ENCODE assay signal across 1 cellular context in the genomic region with DNA sequence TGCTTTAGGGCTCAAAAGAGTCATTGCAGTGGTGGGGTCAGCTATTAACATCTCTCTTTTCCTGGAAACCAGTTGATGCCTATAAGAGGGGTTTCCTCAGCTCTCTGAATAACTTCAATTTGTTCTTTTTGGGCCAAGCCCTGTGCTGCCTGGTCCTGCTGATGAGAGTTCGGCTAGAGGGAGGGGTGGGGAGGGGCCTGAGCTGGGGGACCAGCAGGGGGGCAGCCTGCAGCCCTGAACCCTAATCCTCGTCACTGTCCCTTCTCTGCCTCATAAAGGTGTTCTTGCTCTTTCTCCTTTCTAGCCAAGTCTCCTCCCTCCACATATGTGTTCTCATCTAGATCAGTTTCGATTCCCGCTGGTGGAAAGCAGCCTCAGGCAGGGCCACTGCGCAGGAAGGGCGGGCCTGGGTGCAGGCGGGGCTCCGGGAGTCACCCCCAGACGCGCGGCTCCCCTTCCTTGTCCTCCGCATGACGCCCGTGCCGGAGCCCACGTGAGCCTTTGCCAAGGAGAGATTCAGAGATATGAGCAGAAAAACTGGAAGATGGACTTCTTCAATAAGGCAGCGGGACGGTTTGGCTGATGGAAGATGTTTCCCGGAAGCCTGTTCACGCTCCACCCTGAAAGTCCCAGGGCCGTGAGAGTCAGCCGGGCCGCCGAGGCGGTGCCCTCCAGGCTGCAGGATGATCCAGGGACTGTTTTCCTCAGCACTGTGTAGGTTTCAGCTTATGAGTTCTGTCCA.
TF ChIP-seq lines count a peak whose summit lies in the region.

No MANE protein-coding gene starts in this region.

TF ChIP-seq in HEK293, 187 proteins besides CTCF, POLR2A, EP300 and RAD21 (continued from another document and continues in another):
- TF ChIP-seq, protein P1, sequence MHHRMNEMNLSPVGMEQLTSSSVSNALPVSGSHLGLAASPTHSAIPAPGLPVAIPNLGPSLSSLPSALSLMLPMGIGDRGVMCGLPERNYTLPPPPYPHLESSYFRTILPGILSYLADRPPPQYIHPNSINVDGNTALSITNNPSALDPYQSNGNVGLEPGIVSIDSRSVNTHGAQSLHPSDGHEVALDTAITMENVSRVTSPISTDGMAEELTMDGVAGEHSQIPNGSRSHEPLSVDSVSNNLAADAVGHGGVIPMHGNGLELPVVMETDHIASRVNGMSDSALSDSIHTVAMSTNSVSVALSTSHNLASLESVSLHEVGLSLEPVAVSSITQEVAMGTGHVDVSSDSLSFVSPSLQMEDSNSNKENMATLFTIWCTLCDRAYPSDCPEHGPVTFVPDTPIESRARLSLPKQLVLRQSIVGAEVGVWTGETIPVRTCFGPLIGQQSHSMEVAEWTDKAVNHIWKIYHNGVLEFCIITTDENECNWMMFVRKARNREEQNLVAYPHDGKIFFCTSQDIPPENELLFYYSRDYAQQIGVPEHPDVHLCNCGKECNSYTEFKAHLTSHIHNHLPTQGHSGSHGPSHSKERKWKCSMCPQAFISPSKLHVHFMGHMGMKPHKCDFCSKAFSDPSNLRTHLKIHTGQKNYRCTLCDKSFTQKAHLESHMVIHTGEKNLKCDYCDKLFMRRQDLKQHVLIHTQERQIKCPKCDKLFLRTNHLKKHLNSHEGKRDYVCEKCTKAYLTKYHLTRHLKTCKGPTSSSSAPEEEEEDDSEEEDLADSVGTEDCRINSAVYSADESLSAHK (tag by site-specific recombination; IDR thresholded peaks at IDR 0.05): no peak
- peak; percentile 58; the same call in 1 of the 2 replicates for TF ChIP-seq ZFP37 (tag by site-specific recombination; IDR thresholded peaks at IDR 0.05)
- TF ChIP-seq ZNF214 (tag by site-specific recombination; IDR thresholded peaks at IDR 0.05; ENCODE audit: borderline replicate concordance): no peak
- TF ChIP-seq TRIM28 (IDR thresholded peaks at IDR 0.05; ENCODE audit: borderline replicate concordance, low read length): no peak
- TF ChIP-seq, protein P2, sequence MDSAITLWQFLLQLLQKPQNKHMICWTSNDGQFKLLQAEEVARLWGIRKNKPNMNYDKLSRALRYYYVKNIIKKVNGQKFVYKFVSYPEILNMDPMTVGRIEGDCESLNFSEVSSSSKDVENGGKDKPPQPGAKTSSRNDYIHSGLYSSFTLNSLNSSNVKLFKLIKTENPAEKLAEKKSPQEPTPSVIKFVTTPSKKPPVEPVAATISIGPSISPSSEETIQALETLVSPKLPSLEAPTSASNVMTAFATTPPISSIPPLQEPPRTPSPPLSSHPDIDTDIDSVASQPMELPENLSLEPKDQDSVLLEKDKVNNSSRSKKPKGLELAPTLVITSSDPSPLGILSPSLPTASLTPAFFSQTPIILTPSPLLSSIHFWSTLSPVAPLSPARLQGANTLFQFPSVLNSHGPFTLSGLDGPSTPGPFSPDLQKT (IDR thresholded peaks at IDR 0.05; ENCODE audit: borderline replicate concordance, low read depth, low read length): no peak
- TF ChIP-seq, protein P3, sequence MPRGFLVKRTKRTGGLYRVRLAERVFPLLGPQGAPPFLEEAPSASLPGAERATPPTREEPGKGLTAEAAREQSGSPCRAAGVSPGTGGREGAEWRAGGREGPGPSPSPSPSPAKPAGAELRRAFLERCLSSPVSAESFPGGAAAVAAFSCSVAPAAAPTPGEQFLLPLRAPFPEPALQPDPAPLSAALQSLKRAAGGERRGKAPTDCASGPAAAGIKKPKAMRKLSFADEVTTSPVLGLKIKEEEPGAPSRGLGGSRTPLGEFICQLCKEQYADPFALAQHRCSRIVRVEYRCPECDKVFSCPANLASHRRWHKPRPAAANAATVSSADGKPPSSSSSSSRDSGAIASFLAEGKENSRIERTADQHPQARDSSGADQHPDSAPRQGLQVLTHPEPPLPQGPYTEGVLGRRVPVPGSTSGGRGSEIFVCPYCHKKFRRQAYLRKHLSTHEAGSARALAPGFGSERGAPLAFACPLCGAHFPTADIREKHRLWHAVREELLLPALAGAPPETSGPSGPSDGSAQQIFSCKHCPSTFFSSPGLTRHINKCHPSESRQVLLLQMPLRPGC (tag by site-specific recombination; IDR thresholded peaks at IDR 0.05): 0 out of 2 replicates have a peak, but pooled peaks have one; percentile 19
- TF ChIP-seq SP3 (tag by site-specific recombination; IDR thresholded peaks at IDR 0.05): peak; percentile 69
- TF ChIP-seq ZIC2 (tag by site-specific recombination; IDR thresholded peaks at IDR 0.05): peak; percentile 57; the same call in 1 of the 2 replicates
- TF ChIP-seq SETDB1 (IDR thresholded peaks at IDR 0.05; ENCODE audit: insufficient read length, low read length): no peak
- TF ChIP-seq ZNF112 (tag by site-specific recombination; IDR thresholded peaks at IDR 0.05): no peak
- TF ChIP-seq SP7 (tag by site-specific recombination; IDR thresholded peaks at IDR 0.05): peak; percentile 67
- TF ChIP-seq ZNF76 (tag by site-specific recombination; IDR thresholded peaks at IDR 0.05; ENCODE audit: borderline replicate concordance, low read depth): peak; percentile 15; the same call in 1 of the 2 replicates
- TF ChIP-seq ZNF324 (tag by site-specific recombination; IDR thresholded peaks at IDR 0.05): peak; percentile 74; the same call in 1 of the 2 replicates
- peak; percentile 41; the same call in 1 of the 2 replicates for TF ChIP-seq ZBTB21 (tag by site-specific recombination; IDR thresholded peaks at IDR 0.05)
- TF ChIP-seq ZNF394 (tag by site-specific recombination; IDR thresholded peaks at IDR 0.05; ENCODE audit: borderline replicate concordance): peak; percentile 46; the same call in 1 of the 2 replicates
- TF ChIP-seq, protein P4, sequence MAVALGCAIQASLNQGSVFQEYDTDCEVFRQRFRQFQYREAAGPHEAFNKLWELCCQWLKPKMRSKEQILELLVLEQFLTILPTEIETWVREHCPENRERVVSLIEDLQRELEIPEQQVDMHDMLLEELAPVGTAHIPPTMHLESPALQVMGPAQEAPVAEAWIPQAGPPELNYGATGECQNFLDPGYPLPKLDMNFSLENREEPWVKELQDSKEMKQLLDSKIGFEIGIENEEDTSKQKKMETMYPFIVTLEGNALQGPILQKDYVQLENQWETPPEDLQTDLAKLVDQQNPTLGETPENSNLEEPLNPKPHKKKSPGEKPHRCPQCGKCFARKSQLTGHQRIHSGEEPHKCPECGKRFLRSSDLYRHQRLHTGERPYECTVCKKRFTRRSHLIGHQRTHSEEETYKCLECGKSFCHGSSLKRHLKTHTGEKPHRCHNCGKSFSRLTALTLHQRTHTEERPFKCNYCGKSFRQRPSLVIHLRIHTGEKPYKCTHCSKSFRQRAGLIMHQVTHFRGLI (tag by site-specific recombination; IDR thresholded peaks at IDR 0.05): no peak; the same call in 1 of the 2 replicates
- TF ChIP-seq ZXDB (tag by site-specific recombination; IDR thresholded peaks at IDR 0.05): no peak; the same call in 1 of the 2 replicates
- TF ChIP-seq ZNF211 (tag by site-specific recombination; IDR thresholded peaks at IDR 0.05; ENCODE audit: low read depth): no peak
- TF ChIP-seq, protein P5, sequence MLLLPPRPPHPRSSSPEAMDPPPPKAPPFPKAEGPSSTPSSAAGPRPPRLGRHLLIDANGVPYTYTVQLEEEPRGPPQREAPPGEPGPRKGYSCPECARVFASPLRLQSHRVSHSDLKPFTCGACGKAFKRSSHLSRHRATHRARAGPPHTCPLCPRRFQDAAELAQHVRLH (tag by site-specific recombination; IDR thresholded peaks at IDR 0.05): no peak
- TF ChIP-seq ZNF341 (tag by site-specific recombination; IDR thresholded peaks at IDR 0.05; ENCODE audit: low read depth): peak; percentile 33; the same call in 1 of the 2 replicates
- no peak for TF ChIP-seq ZNF544 (tag by site-specific recombination; IDR thresholded peaks at IDR 0.05)
- TF ChIP-seq ZEB2 (tag by site-specific recombination; IDR thresholded peaks at IDR 0.05): peak; percentile 43
- TF ChIP-seq ZBTB48 (tag by site-specific recombination; IDR thresholded peaks at IDR 0.05): peak; percentile 41; the same call in 1 of the 2 replicates
- TF ChIP-seq OSR2 (tag by site-specific recombination; IDR thresholded peaks at IDR 0.05): 0 out of 2 replicates have a peak, but pooled peaks have one; percentile 25
- peak; percentile 93 for TF ChIP-seq ZBTB17 (tag by site-specific recombination; IDR thresholded peaks at IDR 0.05)
- TF ChIP-seq SALL2 (tag by site-specific recombination; IDR thresholded peaks at IDR 0.05; ENCODE audit: borderline replicate concordance): no peak
- no peak for TF ChIP-seq ZSCAN16 (tag by site-specific recombination; IDR thresholded peaks at IDR 0.05)
- no peak for TF ChIP-seq ZNF549 (tag by site-specific recombination; IDR thresholded peaks at IDR 0.05)
- peak; percentile 59 for TF ChIP-seq ZNF660 (tag by site-specific recombination; IDR thresholded peaks at IDR 0.05)
- peak; percentile 83; the same call in 1 of the 2 replicates for TF ChIP-seq KLF8 (tag by site-specific recombination; IDR thresholded peaks at IDR 0.05)
- TF ChIP-seq, protein P6, sequence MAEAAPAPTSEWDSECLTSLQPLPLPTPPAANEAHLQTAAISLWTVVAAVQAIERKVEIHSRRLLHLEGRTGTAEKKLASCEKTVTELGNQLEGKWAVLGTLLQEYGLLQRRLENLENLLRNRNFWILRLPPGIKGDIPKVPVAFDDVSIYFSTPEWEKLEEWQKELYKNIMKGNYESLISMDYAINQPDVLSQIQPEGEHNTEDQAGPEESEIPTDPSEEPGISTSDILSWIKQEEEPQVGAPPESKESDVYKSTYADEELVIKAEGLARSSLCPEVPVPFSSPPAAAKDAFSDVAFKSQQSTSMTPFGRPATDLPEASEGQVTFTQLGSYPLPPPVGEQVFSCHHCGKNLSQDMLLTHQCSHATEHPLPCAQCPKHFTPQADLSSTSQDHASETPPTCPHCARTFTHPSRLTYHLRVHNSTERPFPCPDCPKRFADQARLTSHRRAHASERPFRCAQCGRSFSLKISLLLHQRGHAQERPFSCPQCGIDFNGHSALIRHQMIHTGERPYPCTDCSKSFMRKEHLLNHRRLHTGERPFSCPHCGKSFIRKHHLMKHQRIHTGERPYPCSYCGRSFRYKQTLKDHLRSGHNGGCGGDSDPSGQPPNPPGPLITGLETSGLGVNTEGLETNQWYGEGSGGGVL (tag by site-specific recombination; IDR thresholded peaks at IDR 0.05): no peak
- no peak for TF ChIP-seq ZNF133 (tag by site-specific recombination; IDR thresholded peaks at IDR 0.05)
- TF ChIP-seq ZNF561 (tag by site-specific recombination; IDR thresholded peaks at IDR 0.05; ENCODE audit: borderline replicate concordance): peak; percentile 82
- no peak for TF ChIP-seq ZNF624 (tag by site-specific recombination; IDR thresholded peaks at IDR 0.05)
- no peak for TF ChIP-seq BCL11A (tag by site-specific recombination; IDR thresholded peaks at IDR 0.05; ENCODE audit: low read depth)
- TF ChIP-seq ZNF37A (tag by site-specific recombination; IDR thresholded peaks at IDR 0.05): no peak
- TF ChIP-seq, protein P7, sequence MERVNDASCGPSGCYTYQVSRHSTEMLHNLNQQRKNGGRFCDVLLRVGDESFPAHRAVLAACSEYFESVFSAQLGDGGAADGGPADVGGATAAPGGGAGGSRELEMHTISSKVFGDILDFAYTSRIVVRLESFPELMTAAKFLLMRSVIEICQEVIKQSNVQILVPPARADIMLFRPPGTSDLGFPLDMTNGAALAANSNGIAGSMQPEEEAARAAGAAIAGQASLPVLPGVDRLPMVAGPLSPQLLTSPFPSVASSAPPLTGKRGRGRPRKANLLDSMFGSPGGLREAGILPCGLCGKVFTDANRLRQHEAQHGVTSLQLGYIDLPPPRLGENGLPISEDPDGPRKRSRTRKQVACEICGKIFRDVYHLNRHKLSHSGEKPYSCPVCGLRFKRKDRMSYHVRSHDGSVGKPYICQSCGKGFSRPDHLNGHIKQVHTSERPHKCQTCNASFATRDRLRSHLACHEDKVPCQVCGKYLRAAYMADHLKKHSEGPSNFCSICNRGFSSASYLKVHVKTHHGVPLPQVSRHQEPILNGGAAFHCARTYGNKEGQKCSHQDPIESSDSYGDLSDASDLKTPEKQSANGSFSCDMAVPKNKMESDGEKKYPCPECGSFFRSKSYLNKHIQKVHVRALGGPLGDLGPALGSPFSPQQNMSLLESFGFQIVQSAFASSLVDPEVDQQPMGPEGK (tag by site-specific recombination; IDR thresholded peaks at IDR 0.05): peak; percentile 97
- TF ChIP-seq, protein P8, sequence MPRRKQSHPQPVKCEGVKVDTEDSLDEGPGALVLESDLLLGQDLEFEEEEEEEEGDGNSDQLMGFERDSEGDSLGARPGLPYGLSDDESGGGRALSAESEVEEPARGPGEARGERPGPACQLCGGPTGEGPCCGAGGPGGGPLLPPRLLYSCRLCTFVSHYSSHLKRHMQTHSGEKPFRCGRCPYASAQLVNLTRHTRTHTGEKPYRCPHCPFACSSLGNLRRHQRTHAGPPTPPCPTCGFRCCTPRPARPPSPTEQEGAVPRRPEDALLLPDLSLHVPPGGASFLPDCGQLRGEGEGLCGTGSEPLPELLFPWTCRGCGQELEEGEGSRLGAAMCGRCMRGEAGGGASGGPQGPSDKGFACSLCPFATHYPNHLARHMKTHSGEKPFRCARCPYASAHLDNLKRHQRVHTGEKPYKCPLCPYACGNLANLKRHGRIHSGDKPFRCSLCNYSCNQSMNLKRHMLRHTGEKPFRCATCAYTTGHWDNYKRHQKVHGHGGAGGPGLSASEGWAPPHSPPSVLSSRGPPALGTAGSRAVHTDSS (tag by site-specific recombination; IDR thresholded peaks at IDR 0.05): no peak
- TF ChIP-seq, protein P9, sequence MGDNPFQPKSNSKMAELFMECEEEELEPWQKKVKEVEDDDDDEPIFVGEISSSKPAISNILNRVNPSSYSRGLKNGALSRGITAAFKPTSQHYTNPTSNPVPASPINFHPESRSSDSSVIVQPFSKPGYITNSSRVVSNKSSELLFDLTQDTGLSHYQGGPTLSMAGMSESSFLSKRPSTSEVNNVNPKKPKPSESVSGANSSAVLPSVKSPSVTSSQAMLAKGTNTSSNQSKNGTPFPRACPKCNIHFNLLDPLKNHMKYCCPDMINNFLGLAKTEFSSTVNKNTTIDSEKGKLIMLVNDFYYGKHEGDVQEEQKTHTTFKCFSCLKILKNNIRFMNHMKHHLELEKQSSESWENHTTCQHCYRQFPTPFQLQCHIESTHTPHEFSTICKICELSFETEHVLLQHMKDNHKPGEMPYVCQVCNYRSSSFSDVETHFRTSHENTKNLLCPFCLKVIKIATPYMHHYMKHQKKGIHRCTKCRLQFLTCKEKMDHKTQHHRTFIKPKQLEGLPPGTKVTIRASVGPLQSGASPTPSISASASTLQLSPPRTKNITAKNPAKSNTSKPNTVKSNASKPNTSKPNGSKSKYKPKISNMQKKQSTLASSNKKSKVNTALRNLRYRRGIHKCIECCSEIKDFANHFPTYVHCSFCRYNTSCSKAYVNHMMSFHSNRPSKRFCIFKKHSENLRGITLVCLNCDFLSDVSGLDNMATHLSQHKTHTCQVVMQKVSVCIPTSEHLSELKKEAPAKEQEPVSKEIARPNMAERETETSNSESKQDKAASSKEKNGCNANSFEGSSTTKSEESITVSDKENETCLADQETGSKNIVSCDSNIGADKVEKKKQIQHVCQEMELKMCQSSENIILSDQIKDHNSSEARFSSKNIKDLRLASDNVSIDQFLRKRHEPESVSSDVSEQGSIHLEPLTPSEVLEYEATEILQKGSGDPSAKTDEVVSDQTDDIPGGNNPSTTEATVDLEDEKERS (tag by site-specific recombination; IDR thresholded peaks at IDR 0.05): no peak
- TF ChIP-seq SCRT1 (tag by site-specific recombination; IDR thresholded peaks at IDR 0.05; ENCODE audit: borderline replicate concordance): no peak
- no peak for TF ChIP-seq KLF10 (tag by site-specific recombination; IDR thresholded peaks at IDR 0.05)
- TF ChIP-seq YY1 (tag by site-specific recombination; IDR thresholded peaks at IDR 0.05): no peak
- no peak for TF ChIP-seq ZNF510 (tag by site-specific recombination; IDR thresholded peaks at IDR 0.05; ENCODE audit: insufficient replicate concordance)
- TF ChIP-seq ZBTB7A (tag by site-specific recombination; IDR thresholded peaks at IDR 0.05; ENCODE audit: low read depth): no peak
- peak; percentile 28; the same call in 1 of the 2 replicates for TF ChIP-seq KLF7 (tag by site-specific recombination; IDR thresholded peaks at IDR 0.05; ENCODE audit: borderline replicate concordance)
- no peak for TF ChIP-seq ZNF837 (tag by site-specific recombination; IDR thresholded peaks at IDR 0.05)
